ENCODE assay signal across 14 cellular contexts in genomic region chr18:80010551-80010906, GRCh38. TPM values are rescaled to one million over a fixed set of nuclear protein-coding genes. Genes with fewer than 3 reads are reported as not detected.
DNase-seq lines count a peak whose midpoint lies in the region; ATAC-seq and TF ChIP-seq lines count a peak whose summit lies in the region.
"Had no signal": no experiment of that assay in that cellular context is flagged by ENCODE, and none has a peak within 500 bp of the region (broad histone marks: within the 10 kb centered on the region; RNA-seq: fewer than 3 reads in every experiment).

No MANE protein-coding gene starts in this region.

- H3K4me2 ChIP-seq in GM23248 (ENCODE audit: unreplicated experiment) = peak overlapping the region; percentile 74

- H3K27ac ChIP-seq in GM23248 (peak overlapping the region; percentile 65), adrenal gland (peak overlapping the region; percentile 65 to 91 (median 88)), stomach (peak overlapping the region in 3 of 5 donors; percentile 34 to 76 (median 63))

- WGBS in GM23248 (ENCODE audit: low coverage in 1 of 2, low lambda C conversion rate in 2 of 2, missing lambda C conversion rate in 2 of 2), 2 experiments = 5 to 7% methylated on average over 5 of the region's 5 CpGs
- WGBS in adrenal gland, 4 donors = 39 to 50% (median 41%) methylated on average over 5 of the region's 5 CpGs
- 56 to 90% (median 79%) methylated on average over 5 of the region's 5 CpGs for WGBS in stomach, 5 donors

- TF ChIP-seq CTCF in adrenal gland (IDR thresholded peaks at IDR 0.05) (no peak), stomach (IDR thresholded peaks at IDR 0.05) (no peak)

- H3K4me1 ChIP-seq in GM23248 (ENCODE audit: insufficient read depth) = peaks cover 8% of the 10 kb centered on the region
- peaks cover 7 to 14% of the 10 kb centered on the region in 2 donors for H3K4me1 ChIP-seq in adrenal gland (replicated peaks in 1 of 2)
- H3K4me1 ChIP-seq in stomach = peaks cover 0 to 7% (median 0%) of the 10 kb centered on the region in 4 donors

- TF ChIP-seq POLR2A in adrenal gland (IDR thresholded peaks at IDR 0.05) (no peak), stomach (IDR thresholded peaks at IDR 0.05) (no peak)

- H3K36me3 ChIP-seq in GM23248 (ENCODE audit: low read depth) (no peaks in the 10 kb centered on the region), adrenal gland (replicated peaks in 1 of 2) (no peaks in the 10 kb centered on the region), stomach (no peaks in the 10 kb centered on the region)

- DNase-seq in GM23248 = no peak
- DNase-seq in adrenal gland = peak in 5 of 7 donors; percentile 62 to 79 (median 77)
- DNase-seq in left ventricle myocardium superior = no peak
- no peak for DNase-seq in stomach
- DNase-seq in G401 (ENCODE audit: low spot score) = no peak
- no peak for DNase-seq in activated naive CD4-positive, alpha-beta T cell treated with anti-CD3 and anti-CD28 coated beads, Interleukin-2, amount 50 U/mL, for 16 hours
- no peak for DNase-seq in GM19238 (ENCODE audit: insufficient read length, low spot score)
- DNase-seq: activated CD4-positive, alpha-beta T cell treated with anti-CD3 and anti-CD28 coated beads, Interleukin-2, amount 50 U/mL, for 1 hour; activated naive CD8-positive, alpha-beta T cell treated with anti-CD3 and anti-CD28 coated beads for 36 hours; activated T-cell treated with anti-CD3 and anti-CD28 coated beads, Interleukin-2, amount 50 U/mL, for 1 hour; effector memory CD8-positive, alpha-beta T cell; NCI-H524 treated with DMSO at 0.1 percent for 48 hours had no signal

- TF ChIP-seq EP300 in stomach (IDR thresholded peaks at IDR 0.05) = no peak

- no peaks in the 10 kb centered on the region for H3K9me2 ChIP-seq in GM23248 (ENCODE audit: insufficient read depth)

- H2AFZ ChIP-seq in GM23248 = peak overlapping the region; percentile 40

- H3K4me3 ChIP-seq in GM23248 (peak overlapping the region; percentile 46; the same call in 1 of the 2 replicates), adrenal gland (peak overlapping the region in 1 of 4 donors; percentile 11), stomach (no peak overlapping the region)

- peak; percentile 60 for ATAC-seq in left ventricle myocardium superior
- no peak for ATAC-seq in HG03442 (IDR thresholded peaks at IDR 0.05; ENCODE audit: unreplicated experiment)
- ATAC-seq: effector memory CD8-positive, alpha-beta T cell; natural killer cell treated with Interleukin-12 subunit alpha and Interleukin-12 subunit beta and Interleukin-15 and Interleukin-18, amount 100 ng/mL, for 72 hours had no signal

- peaks cover 18% of the 10 kb centered on the region for H3F3A ChIP-seq in GM23248 (ENCODE audit: insufficient read depth)

- H4K20me1 ChIP-seq in GM23248 (ENCODE audit: insufficient read depth) = no peaks in the 10 kb centered on the region

- H3K9ac ChIP-seq in GM23248 = peak overlapping the region; percentile 25

- in situ Hi-C loops in GM23248 (cut with MboI) = no loop called here
- in situ Hi-C loops in G401 (cut with HindIII; ENCODE audit: low sequenced_read_pairs) = no loop called here

- H3K79me2 ChIP-seq in GM23248 (ENCODE audit: insufficient read depth) = no peaks in the 10 kb centered on the region

- intact Hi-C loops in adrenal gland (cut with DNase I) = no loop called here
- intact Hi-C loops in left ventricle myocardium superior (cut with micrococcal nuclease) = no loop called here
- intact Hi-C loops in stomach (cut with DNase I; ENCODE audit: low total_unique reads) = no loop called here

- H3K9me3 ChIP-seq in GM23248 (ENCODE audit: low read depth) = no peaks in the 10 kb centered on the region
- no peaks in the 10 kb centered on the region for H3K9me3 ChIP-seq in adrenal gland (replicated peaks in 1 of 3)
- peaks cover 4 to 73% (median 51%) of the 10 kb centered on the region in 4 donors for H3K9me3 ChIP-seq in stomach

- H3K27me3 ChIP-seq in GM23248 (replicated peaks; ENCODE audit: insufficient read depth) (no peaks in the 10 kb centered on the region), adrenal gland (no peaks in the 10 kb centered on the region), stomach (no peaks in the 10 kb centered on the region)

RNA-seq across cellular contexts. Expression of gene TXNL4A, which starts 22.2 kb away (rescaled TPM):
- total RNA-seq in GM23248 (2014; rRNA removed; shearing (Covaris generic)) = 17.4 and 28.5 TPM in 2 replicates
- polyA plus RNA-seq in GM23248 (2016; fragmentation: Nextera tagmentation; extraction: Ambion mirVana) = 192 and 195 TPM in 2 replicates
- total RNA-seq in adrenal gland = 100 to 1,000 TPM in 3 of 8 donors, 10 to 100 TPM in 5; 26.5 to 148 (median 66.9) TPM
- polyA plus RNA-seq in adrenal gland = 100 to 1,000 TPM in 1 of 3 donors, 10 to 100 TPM in 2; 79.6 to 128 (median 98.6) TPM
- 91.0 TPM for total RNA-seq in left ventricle myocardium superior
- 100 to 1,000 TPM in 1 of 5 donors, 10 to 100 TPM in 4; 12.9 to 146 (median 16.8) TPM for total RNA-seq in stomach
- polyA plus RNA-seq in stomach = 100 to 1,000 TPM in 1 of 3 donors, 10 to 100 TPM in 2; 81.7 to 110 (median 97.0) TPM
- total RNA-seq in G401 (2014; rRNA removed; shearing (Covaris generic)) = 170 and 209 TPM in 2 replicates

RNA-seq across cellular contexts. Expression of gene RBFA, which starts 23.7 kb away (rescaled TPM):
- 23.4 and 28.2 TPM in 2 replicates for total RNA-seq in GM23248 (2014; rRNA removed; shearing (Covaris generic))
- polyA plus RNA-seq in GM23248 (2016; fragmentation: Nextera tagmentation; extraction: Ambion mirVana) = 27.9 and 29.2 TPM in 2 replicates
- total RNA-seq in adrenal gland = 10 to 100 TPM; 25.0 to 45.1 (median 32.7) TPM
- 10 to 100 TPM; 21.2 to 31.9 (median 26.0) TPM for polyA plus RNA-seq in adrenal gland
- 23.4 TPM for total RNA-seq in left ventricle myocardium superior
- total RNA-seq in stomach = 10 to 100 TPM; 12.8 to 58.8 (median 31.8) TPM
- 10 to 100 TPM; 15.3 to 18.9 (median 16.6) TPM for polyA plus RNA-seq in stomach
- 45.1 and 48.6 TPM in 2 replicates for total RNA-seq in G401 (2014; rRNA removed; shearing (Covaris generic))

RNA-seq across cellular contexts. Expression of gene HSBP1L1, which starts 46.1 kb away (rescaled TPM):
- 6.8 and 17.8 TPM in 2 replicates for total RNA-seq in GM23248 (2014; rRNA removed; shearing (Covaris generic))
- 27.0 and 28.7 TPM in 2 replicates for polyA plus RNA-seq in GM23248 (2016; fragmentation: Nextera tagmentation; extraction: Ambion mirVana)
- 100 to 1,000 TPM in 1 of 8 donors, 10 to 100 TPM in 7; 27.9 to 119 (median 34.4) TPM for total RNA-seq in adrenal gland
- 100 to 1,000 TPM in 1 of 3 donors, 10 to 100 TPM in 2; 17.3 to 182 (median 77.6) TPM for polyA plus RNA-seq in adrenal gland
- 14.5 TPM for total RNA-seq in left ventricle myocardium superior
- 10 to 100 TPM in 4 of 5 donors, 1 to 10 TPM in 1; 4.1 to 42.6 (median 23.8) TPM for total RNA-seq in stomach
- 10 to 100 TPM; 51.6 to 62.3 (median 58.7) TPM for polyA plus RNA-seq in stomach
- total RNA-seq in G401 (2014; rRNA removed; shearing (Covaris generic)) = 31.6 and 32.7 TPM in 2 replicates

RNA-seq across cellular contexts. Expression of gene SLC66A2, which starts 59.1 kb away (rescaled TPM):
- 67.0 and 85.5 TPM in 2 replicates for total RNA-seq in GM23248 (2014; rRNA removed; shearing (Covaris generic))
- polyA plus RNA-seq in GM23248 (2016; fragmentation: Nextera tagmentation; extraction: Ambion mirVana) (33.1 and 33.5 TPM in 2 replicates), adrenal gland (10 to 100 TPM in 2 of 3 donors, 1 to 10 TPM in 1; 5.1 to 40.0 (median 37.1) TPM), stomach (10 to 100 TPM; 19.1 to 31.1 (median 20.0) TPM)
- total RNA-seq in adrenal gland (10 to 100 TPM; 20.7 to 47.8 (median 32.9) TPM), left ventricle myocardium superior (28.9 TPM), stomach (100 to 1,000 TPM in 1 of 5 donors, 10 to 100 TPM in 4; 18.1 to 148 (median 25.5) TPM)
- total RNA-seq in G401 (2014; rRNA removed; shearing (Covaris generic)) = 65.7 and 94.9 TPM in 2 replicates

Comparison
In these comparisons a context has a peak if more than half of its experiments do, and no peak if none do; other contexts are left out.
1. DNase-seq: peak in adrenal gland (5 of 7); none in GM23248 (single experiment), left ventricle myocardium superior (single experiment), stomach (single experiment), G401 (single experiment), activated naive CD4-positive, alpha-beta T cell treated with anti-CD3 and anti-CD28 coated beads, Interleukin-2, amount 50 U/mL, for 16 hours (single experiment) and GM19238 (single experiment).
2. Peak in every context shown above with its lines, with median percentiles within 50 percentile points of each other: H3K27ac ChIP-seq.